Comparison of ENCODE assay signal across 1 cellular context in the genomic region with DNA sequence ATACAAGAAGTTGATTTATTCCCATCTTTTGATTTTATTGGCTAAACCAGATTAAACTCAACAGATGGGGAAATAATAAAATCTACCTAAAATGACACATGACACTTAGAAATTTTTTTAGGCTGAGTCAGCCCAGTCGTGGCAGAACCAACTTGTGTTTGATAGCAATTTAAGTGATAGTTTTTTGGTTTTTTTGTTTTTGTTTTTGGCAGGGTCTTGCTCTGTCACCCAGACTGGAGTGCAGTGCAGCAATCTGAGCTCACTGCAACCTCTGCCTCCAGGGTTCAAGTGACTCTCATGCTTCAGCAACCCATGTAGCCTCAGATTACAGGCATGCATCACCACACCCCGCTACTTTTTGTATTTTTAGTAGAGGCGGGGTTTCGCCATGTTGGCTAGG.
TF ChIP-seq lines count a peak whose summit lies in the region.

No MANE protein-coding gene starts in this region.

TF ChIP-seq in GM23338, 12 proteins besides CTCF, POLR2A, EP300 and RAD21 (continued from another document):
- TF ChIP-seq, protein P1, sequence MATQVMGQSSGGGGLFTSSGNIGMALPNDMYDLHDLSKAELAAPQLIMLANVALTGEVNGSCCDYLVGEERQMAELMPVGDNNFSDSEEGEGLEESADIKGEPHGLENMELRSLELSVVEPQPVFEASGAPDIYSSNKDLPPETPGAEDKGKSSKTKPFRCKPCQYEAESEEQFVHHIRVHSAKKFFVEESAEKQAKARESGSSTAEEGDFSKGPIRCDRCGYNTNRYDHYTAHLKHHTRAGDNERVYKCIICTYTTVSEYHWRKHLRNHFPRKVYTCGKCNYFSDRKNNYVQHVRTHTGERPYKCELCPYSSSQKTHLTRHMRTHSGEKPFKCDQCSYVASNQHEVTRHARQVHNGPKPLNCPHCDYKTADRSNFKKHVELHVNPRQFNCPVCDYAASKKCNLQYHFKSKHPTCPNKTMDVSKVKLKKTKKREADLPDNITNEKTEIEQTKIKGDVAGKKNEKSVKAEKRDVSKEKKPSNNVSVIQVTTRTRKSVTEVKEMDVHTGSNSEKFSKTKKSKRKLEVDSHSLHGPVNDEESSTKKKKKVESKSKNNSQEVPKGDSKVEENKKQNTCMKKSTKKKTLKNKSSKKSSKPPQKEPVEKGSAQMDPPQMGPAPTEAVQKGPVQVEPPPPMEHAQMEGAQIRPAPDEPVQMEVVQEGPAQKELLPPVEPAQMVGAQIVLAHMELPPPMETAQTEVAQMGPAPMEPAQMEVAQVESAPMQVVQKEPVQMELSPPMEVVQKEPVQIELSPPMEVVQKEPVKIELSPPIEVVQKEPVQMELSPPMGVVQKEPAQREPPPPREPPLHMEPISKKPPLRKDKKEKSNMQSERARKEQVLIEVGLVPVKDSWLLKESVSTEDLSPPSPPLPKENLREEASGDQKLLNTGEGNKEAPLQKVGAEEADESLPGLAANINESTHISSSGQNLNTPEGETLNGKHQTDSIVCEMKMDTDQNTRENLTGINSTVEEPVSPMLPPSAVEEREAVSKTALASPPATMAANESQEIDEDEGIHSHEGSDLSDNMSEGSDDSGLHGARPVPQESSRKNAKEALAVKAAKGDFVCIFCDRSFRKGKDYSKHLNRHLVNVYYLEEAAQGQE (IDR thresholded peaks at IDR 0.05; ENCODE audit: unreplicated experiment) = no peak
- TF ChIP-seq POLR2AphosphoS5 (IDR thresholded peaks at IDR 0.05; ENCODE audit: low read depth) (no peak), STAT1 (IDR thresholded peaks at IDR 0.05; ENCODE audit: unreplicated experiment) (no peak), JUNB (IDR thresholded peaks at IDR 0.05; ENCODE audit: unreplicated experiment) (no peak), EZH2 (IDR thresholded peaks at IDR 0.05; ENCODE audit: low read depth, unreplicated experiment) (no peak)
- TF ChIP-seq, protein P2, sequence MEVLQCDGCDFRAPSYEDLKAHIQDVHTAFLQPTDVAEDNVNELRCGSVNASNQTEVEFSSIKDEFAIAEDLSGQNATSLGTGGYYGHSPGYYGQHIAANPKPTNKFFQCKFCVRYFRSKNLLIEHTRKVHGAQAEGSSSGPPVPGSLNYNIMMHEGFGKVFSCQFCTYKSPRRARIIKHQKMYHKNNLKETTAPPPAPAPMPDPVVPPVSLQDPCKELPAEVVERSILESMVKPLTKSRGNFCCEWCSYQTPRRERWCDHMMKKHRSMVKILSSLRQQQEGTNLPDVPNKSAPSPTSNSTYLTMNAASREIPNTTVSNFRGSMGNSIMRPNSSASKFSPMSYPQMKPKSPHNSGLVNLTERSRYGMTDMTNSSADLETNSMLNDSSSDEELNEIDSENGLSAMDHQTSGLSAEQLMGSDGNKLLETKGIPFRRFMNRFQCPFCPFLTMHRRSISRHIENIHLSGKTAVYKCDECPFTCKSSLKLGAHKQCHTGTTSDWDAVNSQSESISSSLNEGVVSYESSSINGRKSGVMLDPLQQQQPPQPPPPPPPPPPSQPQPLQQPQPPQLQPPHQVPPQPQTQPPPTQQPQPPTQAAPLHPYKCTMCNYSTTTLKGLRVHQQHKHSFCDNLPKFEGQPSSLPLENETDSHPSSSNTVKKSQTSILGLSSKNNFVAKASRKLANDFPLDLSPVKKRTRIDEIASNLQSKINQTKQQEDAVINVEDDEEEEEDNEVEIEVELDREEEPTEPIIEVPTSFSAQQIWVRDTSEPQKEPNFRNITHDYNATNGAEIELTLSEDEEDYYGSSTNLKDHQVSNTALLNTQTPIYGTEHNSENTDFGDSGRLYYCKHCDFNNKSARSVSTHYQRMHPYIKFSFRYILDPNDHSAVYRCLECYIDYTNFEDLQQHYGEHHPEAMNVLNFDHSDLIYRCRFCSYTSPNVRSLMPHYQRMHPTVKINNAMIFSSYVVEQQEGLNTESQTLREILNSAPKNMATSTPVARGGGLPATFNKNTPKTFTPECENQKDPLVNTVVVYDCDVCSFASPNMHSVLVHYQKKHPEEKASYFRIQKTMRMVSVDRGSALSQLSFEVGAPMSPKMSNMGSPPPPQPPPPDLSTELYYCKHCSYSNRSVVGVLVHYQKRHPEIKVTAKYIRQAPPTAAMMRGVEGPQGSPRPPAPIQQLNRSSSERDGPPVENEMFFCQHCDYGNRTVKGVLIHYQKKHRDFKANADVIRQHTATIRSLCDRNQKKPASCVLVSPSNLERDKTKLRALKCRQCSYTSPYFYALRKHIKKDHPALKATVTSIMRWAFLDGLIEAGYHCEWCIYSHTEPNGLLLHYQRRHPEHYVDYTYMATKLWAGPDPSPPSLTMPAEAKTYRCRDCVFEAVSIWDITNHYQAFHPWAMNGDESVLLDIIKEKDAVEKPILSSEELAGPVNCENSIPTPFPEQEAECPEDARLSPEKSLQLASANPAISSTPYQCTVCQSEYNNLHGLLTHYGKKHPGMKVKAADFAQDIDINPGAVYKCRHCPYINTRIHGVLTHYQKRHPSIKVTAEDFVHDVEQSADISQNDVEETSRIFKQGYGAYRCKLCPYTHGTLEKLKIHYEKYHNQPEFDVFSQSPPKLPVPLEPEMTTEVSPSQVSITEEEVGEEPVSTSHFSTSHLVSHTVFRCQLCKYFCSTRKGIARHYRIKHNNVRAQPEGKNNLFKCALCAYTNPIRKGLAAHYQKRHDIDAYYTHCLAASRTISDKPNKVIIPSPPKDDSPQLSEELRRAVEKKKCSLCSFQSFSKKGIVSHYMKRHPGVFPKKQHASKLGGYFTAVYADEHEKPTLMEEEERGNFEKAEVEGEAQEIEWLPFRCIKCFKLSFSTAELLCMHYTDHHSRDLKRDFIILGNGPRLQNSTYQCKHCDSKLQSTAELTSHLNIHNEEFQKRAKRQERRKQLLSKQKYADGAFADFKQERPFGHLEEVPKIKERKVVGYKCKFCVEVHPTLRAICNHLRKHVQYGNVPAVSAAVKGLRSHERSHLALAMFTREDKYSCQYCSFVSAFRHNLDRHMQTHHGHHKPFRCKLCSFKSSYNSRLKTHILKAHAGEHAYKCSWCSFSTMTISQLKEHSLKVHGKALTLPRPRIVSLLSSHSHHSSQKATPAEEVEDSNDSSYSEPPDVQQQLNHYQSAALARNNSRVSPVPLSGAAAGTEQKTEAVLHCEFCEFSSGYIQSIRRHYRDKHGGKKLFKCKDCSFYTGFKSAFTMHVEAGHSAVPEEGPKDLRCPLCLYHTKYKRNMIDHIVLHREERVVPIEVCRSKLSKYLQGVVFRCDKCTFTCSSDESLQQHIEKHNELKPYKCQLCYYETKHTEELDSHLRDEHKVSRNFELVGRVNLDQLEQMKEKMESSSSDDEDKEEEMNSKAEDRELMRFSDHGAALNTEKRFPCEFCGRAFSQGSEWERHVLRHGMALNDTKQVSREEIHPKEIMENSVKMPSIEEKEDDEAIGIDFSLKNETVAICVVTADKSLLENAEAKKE (CRISPR knock-in tag; IDR thresholded peaks at IDR 0.05) = no peak
